8 cellular contexts compared by ENCODE assay signal in genomic region chr17:2053380-2054261, GRCh38. TPM values are rescaled to one million over a fixed set of nuclear protein-coding genes. Genes with fewer than 3 reads are reported as not detected.
DNase-seq lines count a peak whose midpoint lies in the region; ATAC-seq and TF ChIP-seq lines count a peak whose summit lies in the region.

No MANE protein-coding gene starts in this region.

- peak overlapping the region; percentile 83 for H3K4me3 Mint-ChIP-seq in endothelial cell (ENCODE audit: unreplicated experiment)
- peak overlapping the region; percentile 77 for H3K4me3 Mint-ChIP-seq in stimulated activated memory B cell treated with anti-CD40 and anti-IgM and Interleukin-4, amounts not matched to agents 10 μg/mL and 1 μg/mL and 100 μg/mL, for 72 hours

- no peaks in the 10 kb centered on the region for H3K9me3 Mint-ChIP-seq in endothelial cell (ENCODE audit: unreplicated experiment)
- H3K9me3 Mint-ChIP-seq in stimulated activated memory B cell treated with anti-CD40 and anti-IgM and Interleukin-4, amounts not matched to agents 10 μg/mL and 1 μg/mL and 100 μg/mL, for 72 hours = no peaks in the 10 kb centered on the region

- peaks cover 23% of the 10 kb centered on the region for H3K27me3 Mint-ChIP-seq in endothelial cell (ENCODE audit: unreplicated experiment)
- peaks cover 20% of the 10 kb centered on the region for H3K27me3 Mint-ChIP-seq in stimulated activated memory B cell treated with anti-CD40 and anti-IgM and Interleukin-4, amounts not matched to agents 10 μg/mL and 1 μg/mL and 100 μg/mL, for 72 hours

- TF ChIP-seq CTCF in endothelial cell (IDR thresholded peaks at IDR 0.05; ENCODE audit: unreplicated experiment) = peak; percentile 53

- no peak for ATAC-seq in stimulated activated memory B cell treated with anti-CD40 and anti-IgM and Interleukin-4, amounts not matched to agents 10 μg/mL and 1 μg/mL and 100 μg/mL, for 72 hours
- no peak for ATAC-seq in GM18517 (IDR thresholded peaks at IDR 0.05; ENCODE audit: unreplicated experiment)

- peaks cover 8% of the 10 kb centered on the region for H3K36me3 Mint-ChIP-seq in endothelial cell (ENCODE audit: low read depth, unreplicated experiment)
- H3K36me3 Mint-ChIP-seq in stimulated activated memory B cell treated with anti-CD40 and anti-IgM and Interleukin-4, amounts not matched to agents 10 μg/mL and 1 μg/mL and 100 μg/mL, for 72 hours = no peaks in the 10 kb centered on the region

- H3K4me1 Mint-ChIP-seq in endothelial cell (ENCODE audit: unreplicated experiment) = peaks cover 11% of the 10 kb centered on the region
- H3K4me1 Mint-ChIP-seq in stimulated activated memory B cell treated with anti-CD40 and anti-IgM and Interleukin-4, amounts not matched to agents 10 μg/mL and 1 μg/mL and 100 μg/mL, for 72 hours = peaks cover 34% of the 10 kb centered on the region

- peak overlapping the region; percentile 64 for H3K27ac Mint-ChIP-seq in endothelial cell (ENCODE audit: unreplicated experiment)
- no peak overlapping the region for H3K27ac Mint-ChIP-seq in stimulated activated memory B cell treated with anti-CD40 and anti-IgM and Interleukin-4, amounts not matched to agents 10 μg/mL and 1 μg/mL and 100 μg/mL, for 72 hours

- DNase-seq in NCI-H1417 (lab: John Stamatoyannopoulos, UW) (peak; percentile 9 to 68 (median 63)), NCI-H1417 treated with DMSO at 0.1 percent for 48 hours (lab: John Stamatoyannopoulos, UW) (no peak), NCI-H526 (lab: John Stamatoyannopoulos, UW) (peak; percentile 18 to 75), endothelial cell (ENCODE audit: low spot score) (peak; percentile 78), mucosa of gallbladder (ENCODE audit: low spot score) (peak; percentile 73)
- peak; percentile 81 for DNase-seq in activated CD8-positive, alpha-beta memory T cell treated with anti-CD3 and anti-CD28 coated beads, Interleukin-2, amount 50 U/mL, for 4 hours

RNA-seq across cellular contexts. Expression of gene HIC1, which starts 1.3 kb away (rescaled TPM):
- total RNA-seq in endothelial cell (ENCODE audit: unreplicated experiment) (0.72 TPM), mucosa of gallbladder (20.8 TPM)

RNA-seq across cellular contexts. Expression of gene OVCA2, which starts 11.8 kb away (rescaled TPM):
- 32.7 TPM for total RNA-seq in endothelial cell (ENCODE audit: unreplicated experiment)
- 31.8 TPM for total RNA-seq in mucosa of gallbladder

RNA-seq across cellular contexts. Expression of gene DPH1, which starts 23.7 kb away (rescaled TPM):
- total RNA-seq in endothelial cell (ENCODE audit: unreplicated experiment) (27.1 TPM), mucosa of gallbladder (51.5 TPM)

RNA-seq across cellular contexts. Expression of gene RTN4RL1, which starts 28.5 kb away (rescaled TPM):
- total RNA-seq in endothelial cell (ENCODE audit: unreplicated experiment) (not detected), mucosa of gallbladder (9.3 TPM)

Comparison
In these comparisons a context has a peak if more than half of its experiments do, and no peak if none do; other contexts are left out.
1. RNA of gene HIC1, which starts 1.3 kb away (total RNA-seq): 20.8 TPM in mucosa of gallbladder (single experiment); 0.72 TPM in endothelial cell (single experiment); every median in the first group is over 10 times any median in the second.